Comparison of ENCODE assay signal across 10 cellular contexts in genomic region chr1:202155478-202156021, GRCh38. TPM values are rescaled to one million over a fixed set of nuclear protein-coding genes. Genes with fewer than 3 reads are reported as not detected.
A peak's percentile ranks its signal among the peaks of the same experiment; 100 is the strongest.
DNase-seq lines count a peak whose midpoint lies in the region; ATAC-seq and TF ChIP-seq lines count a peak whose summit lies in the region.
"Had no signal": no experiment of that assay in that cellular context is flagged by ENCODE, and none has a peak within 500 bp of the region (broad histone marks: within the 10 kb centered on the region; RNA-seq: fewer than 3 reads in every experiment).

No MANE protein-coding gene starts in this region.

- H3K9me3 ChIP-seq in sigmoid colon = no peaks in the 10 kb centered on the region
- H3K9me3 ChIP-seq: BLaER1 treated with 17β-estradiol and CSF1 and Interleukin-3, amounts not matched to agents 10 nM and 100 nM had no signal

- H3K36me3 ChIP-seq in sigmoid colon = no peaks in the 10 kb centered on the region

- peaks cover 58% of the 10 kb centered on the region for H3K4me1 Mint-ChIP-seq in activated T-cell treated with anti-CD3 and anti-CD28 coated beads, Interleukin-2, amount 50 U/mL, for 24 hours (ENCODE audit: low read depth)
- H3K4me1 Mint-ChIP-seq in stimulated activated memory B cell treated with anti-CD40 and anti-IgM and Interleukin-4, amounts not matched to agents 10 μg/mL and 1 μg/mL and 100 μg/mL, for 72 hours = peaks cover 24% of the 10 kb centered on the region

- TF ChIP-seq EP300 in sigmoid colon (IDR thresholded peaks at IDR 0.05) = no peak

- H3K27ac Mint-ChIP-seq in activated T-cell treated with anti-CD3 and anti-CD28 coated beads, Interleukin-2, amount 50 U/mL, for 24 hours = peak overlapping the region; percentile 89
- H3K27ac Mint-ChIP-seq in stimulated activated memory B cell treated with anti-CD40 and anti-IgM and Interleukin-4, amounts not matched to agents 10 μg/mL and 1 μg/mL and 100 μg/mL, for 72 hours = peak overlapping the region; percentile 6

- H3K36me3 Mint-ChIP-seq in activated T-cell treated with anti-CD3 and anti-CD28 coated beads, Interleukin-2, amount 50 U/mL, for 24 hours (ENCODE audit: low read depth) = peaks cover 98% of the 10 kb centered on the region
- peaks cover 35% of the 10 kb centered on the region for H3K36me3 Mint-ChIP-seq in stimulated activated memory B cell treated with anti-CD40 and anti-IgM and Interleukin-4, amounts not matched to agents 10 μg/mL and 1 μg/mL and 100 μg/mL, for 72 hours

- no peaks in the 10 kb centered on the region for H3K27me3 ChIP-seq in sigmoid colon
- H3K27me3 ChIP-seq: BLaER1 treated with 17β-estradiol and CSF1 and Interleukin-3, amounts not matched to agents 10 nM and 100 nM had no signal

- 24 to 49% methylated on average over 8 of the region's 8 CpGs for WGBS in sigmoid colon, 2 donors

- CTCF ChIA-PET in RWPE1 (lab: Yijun Ruan, JAX) = interaction anchor here (0.6 to 1.1 kb wide), 2 partner anchors 20 to 219 kb away, joined by 3 to 4 read pairs; no protein-coding TSS in a partner anchor

- H3K27me3 Mint-ChIP-seq in activated T-cell treated with anti-CD3 and anti-CD28 coated beads, Interleukin-2, amount 50 U/mL, for 24 hours = no peaks in the 10 kb centered on the region
- no peaks in the 10 kb centered on the region for H3K27me3 Mint-ChIP-seq in stimulated activated memory B cell treated with anti-CD40 and anti-IgM and Interleukin-4, amounts not matched to agents 10 μg/mL and 1 μg/mL and 100 μg/mL, for 72 hours

- H3K27ac ChIP-seq in RWPE1 (no peak overlapping the region), sigmoid colon (no peak overlapping the region)

- H3K4me3 ChIP-seq in epithelial cell of proximal tubule (ENCODE audit: low read depth, low read length) (no peak overlapping the region), sigmoid colon (no peak overlapping the region)
- H3K4me3 ChIP-seq: BLaER1 treated with 17β-estradiol and CSF1 and Interleukin-3, amounts not matched to agents 10 nM and 100 nM had no signal

- no peak for DNase-seq in activated T-cell treated with anti-CD3 and anti-CD28 coated beads, Interleukin-2, amount 50 U/mL, for 24 hours
- DNase-seq in activated T-cell treated with anti-CD3 and anti-CD28 coated beads for 4 hours = no peak
- DNase-seq in RWPE1 (ENCODE audit: low spot score) = peak; percentile 41
- DNase-seq in epithelial cell of proximal tubule (ENCODE audit: low read depth) = peak; percentile 49
- DNase-seq in activated CD4-positive, CD25-positive, alpha-beta regulatory T cell treated with anti-CD3 and anti-CD28 coated beads, Interleukin-2, amount 50 U/mL, for 72 hours = no peak
- no peak for DNase-seq in SHP77 treated with DMSO at 0.1 percent for 48 hours (lab: John Stamatoyannopoulos, UW)
- no peak for DNase-seq in sigmoid colon

- TF ChIP-seq CTCF in RWPE1 (conservative IDR thresholded peaks at IDR 0.05; ENCODE audit: low read depth) (no peak), epithelial cell of proximal tubule (conservative IDR thresholded peaks at IDR 0.05; ENCODE audit: low read depth, low read length) (no peak), sigmoid colon (IDR thresholded peaks at IDR 0.05) (no peak)

- intact Hi-C loops in sigmoid colon (cut with DNase I) = no loop called here

- no peak for ATAC-seq in stimulated activated memory B cell treated with anti-CD40 and anti-IgM and Interleukin-4, amounts not matched to agents 10 μg/mL and 1 μg/mL and 100 μg/mL, for 72 hours

- H3K4me3 Mint-ChIP-seq in activated T-cell treated with anti-CD3 and anti-CD28 coated beads, Interleukin-2, amount 50 U/mL, for 24 hours = no peak overlapping the region
- no peak overlapping the region for H3K4me3 Mint-ChIP-seq in stimulated activated memory B cell treated with anti-CD40 and anti-IgM and Interleukin-4, amounts not matched to agents 10 μg/mL and 1 μg/mL and 100 μg/mL, for 72 hours

- no peaks in the 10 kb centered on the region for H3K4me1 ChIP-seq in sigmoid colon

- H3K9me3 Mint-ChIP-seq in activated T-cell treated with anti-CD3 and anti-CD28 coated beads, Interleukin-2, amount 50 U/mL, for 24 hours = no peaks in the 10 kb centered on the region
- H3K9me3 Mint-ChIP-seq in stimulated activated memory B cell treated with anti-CD40 and anti-IgM and Interleukin-4, amounts not matched to agents 10 μg/mL and 1 μg/mL and 100 μg/mL, for 72 hours = no peaks in the 10 kb centered on the region

- no peak for TF ChIP-seq POLR2A in sigmoid colon (IDR thresholded peaks at IDR 0.05)

- POLR2A ChIA-PET in RWPE1 (lab: Yijun Ruan, JAX; ENCODE audit: low non-redundant PET) = no interaction called here

RNA-seq across cellular contexts. Expression of gene PTPN7, which starts 4.9 kb away (rescaled TPM):
- total RNA-seq in epithelial cell of proximal tubule (0.06 TPM in 1 of 2 replicates, not detected in the other), sigmoid colon (1 to 10 TPM in 2 of 4 donors, under 1 TPM in 1, not detected in 1; 0.71 to 6.2 (median 3.0) TPM)
- 10 to 100 TPM in 1 of 3 donors, 1 to 10 TPM in 2; 2.3 to 18.2 (median 6.0) TPM for polyA plus RNA-seq in sigmoid colon

RNA-seq across cellular contexts. Expression of gene ARL8A, which starts 11.0 kb away (rescaled TPM):
- total RNA-seq in epithelial cell of proximal tubule (33.8 and 47.0 TPM in 2 replicates), sigmoid colon (10 to 100 TPM; 21.6 to 29.0 (median 25.2) TPM)
- polyA plus RNA-seq in sigmoid colon = 10 to 100 TPM; 13.8 to 22.4 (median 15.7) TPM

RNA-seq across cellular contexts. Expression of gene GPR37L1, which starts 32.8 kb away (rescaled TPM):
- total RNA-seq in epithelial cell of proximal tubule (0.06 and 0.07 TPM in 2 replicates), sigmoid colon (under 1 TPM; under 0.01 to 0.36 (median 0.27) TPM)
- polyA plus RNA-seq in sigmoid colon = 1 to 10 TPM in 1 of 3 donors, under 1 TPM in 1, not detected in 1; 0.92 to 1.8 TPM
- total RNA-seq: T-helper 2 cell treated with Interferon-gamma antibody and Interleukin-4, amounts not matched to agents 100 ng/mL and 5 ng/mL, for 36 hours had no signal

RNA-seq across cellular contexts. Expression of gene LGR6, which starts 38.0 kb away (rescaled TPM):
- total RNA-seq in epithelial cell of proximal tubule (under 0.01 TPM in 1 of 2 replicates, not detected in the other), sigmoid colon (under 1 TPM in 2 of 4 donors, not detected in 2; 0.14 to 0.28 TPM)
- 1 to 10 TPM in 1 of 3 donors, not detected in 2; 1.0 TPM for polyA plus RNA-seq in sigmoid colon

Comparison
In these comparisons a context has a peak if more than half of its experiments do, and no peak if none do; other contexts are left out.
1. DNase-seq: peak in RWPE1 (single experiment) and epithelial cell of proximal tubule (single experiment); none in activated T-cell treated with anti-CD3 and anti-CD28 coated beads, Interleukin-2, amount 50 U/mL, for 24 hours (single experiment), activated T-cell treated with anti-CD3 and anti-CD28 coated beads for 4 hours (single experiment), activated CD4-positive, CD25-positive, alpha-beta regulatory T cell treated with anti-CD3 and anti-CD28 coated beads, Interleukin-2, amount 50 U/mL, for 72 hours (single experiment), SHP77 treated with DMSO at 0.1 percent for 48 hours (single experiment) and sigmoid colon (single experiment).